Comparison of ENCODE assay signal across 8 cellular contexts in the genomic region with DNA sequence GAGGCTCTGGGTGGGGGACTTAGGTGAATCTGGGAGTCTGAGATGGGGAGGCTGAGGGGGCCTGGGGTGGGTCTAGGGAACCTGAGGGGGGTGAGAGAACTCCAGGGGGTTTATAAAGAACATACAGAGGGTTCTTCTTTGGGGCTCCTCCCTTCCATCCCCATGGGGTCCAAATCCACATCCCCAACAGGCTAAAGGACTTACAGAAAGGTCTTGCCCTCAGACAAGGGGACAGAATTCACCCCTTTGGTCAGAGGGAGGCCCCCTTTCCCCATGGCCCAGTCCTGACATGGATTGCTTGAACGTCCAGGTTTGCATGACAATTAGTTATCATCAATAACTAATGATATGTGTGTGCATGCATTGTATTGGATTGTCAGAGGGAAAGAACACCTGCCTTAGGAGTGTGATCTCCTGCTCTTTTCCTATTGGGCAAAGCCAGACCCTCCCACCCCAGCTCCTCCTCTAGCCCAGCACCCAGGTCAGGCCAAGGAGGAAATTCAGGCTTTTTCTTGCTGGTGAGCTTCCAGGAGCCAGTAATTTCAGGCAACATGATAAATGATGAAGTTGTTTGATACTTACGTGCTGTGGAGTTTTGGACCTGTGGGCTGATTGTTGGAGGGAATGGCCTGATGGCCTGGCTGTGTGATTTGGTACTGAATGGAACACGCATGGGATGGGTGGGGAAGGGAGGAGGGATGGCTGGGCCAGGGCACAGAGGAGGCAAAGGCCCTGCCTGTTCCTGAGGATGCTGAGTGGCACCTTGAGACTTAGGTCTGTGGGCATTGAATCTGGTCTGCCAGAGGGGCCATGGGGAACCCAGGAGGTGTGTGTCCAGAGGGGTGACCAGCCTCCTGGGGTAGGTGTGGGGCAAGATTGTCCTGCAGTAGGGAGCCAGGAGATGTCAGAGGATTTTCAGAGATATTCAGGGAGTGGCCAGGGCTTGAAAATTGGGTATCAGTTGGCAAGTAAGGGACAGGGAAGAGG.
A peak's percentile ranks its signal among the peaks of the same experiment; 100 is the strongest.
DNase-seq lines count a peak whose midpoint lies in the region; ATAC-seq and TF ChIP-seq lines count a peak whose summit lies in the region.

No MANE protein-coding gene starts in this region.

- no peaks in the 10 kb centered on the region for H3K36me3 ChIP-seq in muscle layer of duodenum (ENCODE audit: control insufficient read depth in 1 of 2, insufficient read depth in 2 of 2, low read length in 2 of 2)

- H3K27me3 ChIP-seq in muscle layer of duodenum (ENCODE audit: low read depth, low read length), result no peaks in the 10 kb centered on the region

- no peak for ATAC-seq in HG02938 (IDR thresholded peaks at IDR 0.05; ENCODE audit: unreplicated experiment)

- TF ChIP-seq CTCF in cardiac fibroblast (IDR thresholded peaks at IDR 0.05; ENCODE audit: low read depth, low read length), result no peak

- peaks cover 6 to 17% of the 10 kb centered on the region in 2 donors for H3K4me1 ChIP-seq in muscle layer of duodenum (ENCODE audit: control insufficient read depth in 1 of 2, insufficient read depth in 2 of 2, low read length in 2 of 2)

- peak overlapping the region; percentile 60 for H3K27ac ChIP-seq in muscle layer of duodenum (ENCODE audit: low read length)

- peak overlapping the region; percentile 74 to 89 for H3K4me3 ChIP-seq in cardiac fibroblast (replicated peaks in 1 of 2; ENCODE audit: low read depth in 2 of 2, low read length in 2 of 2)
- H3K4me3 ChIP-seq in muscle layer of duodenum (ENCODE audit: low read depth in 1 of 2, low read length in 2 of 2), result peak overlapping the region; percentile 68 to 88

- DNase-seq in NCI-H1417 (lab: John Stamatoyannopoulos, UW) (peak in 2 of 3 experiments; percentile 27 to 59), NCI-H1417 treated with DMSO at 0.1 percent for 48 hours (lab: John Stamatoyannopoulos, UW) (no peak), NCI-H1048 (lab: John Stamatoyannopoulos, UW) (peak; percentile 37), cardiac fibroblast (ENCODE audit: low read depth in 2 of 2) (no peak), EL (no peak), pons (ENCODE audit: low spot score) (no peak)

- H3K9me3 ChIP-seq in muscle layer of duodenum (ENCODE audit: control insufficient read depth in 1 of 2, low read length in 2 of 2), result no peaks in the 10 kb centered on the region

Comparison
In these comparisons a context has a peak if more than half of its experiments do, and no peak if none do; other contexts are left out.
1. DNase-seq: peak in NCI-H1417 (2 of 3) and NCI-H1048 (single experiment); none in NCI-H1417 treated with DMSO at 0.1 percent for 48 hours (single experiment), cardiac fibroblast (0 of 2), EL (single experiment) and pons (single experiment).